ENCODE assay signal across 1 cellular context in the genomic region with DNA sequence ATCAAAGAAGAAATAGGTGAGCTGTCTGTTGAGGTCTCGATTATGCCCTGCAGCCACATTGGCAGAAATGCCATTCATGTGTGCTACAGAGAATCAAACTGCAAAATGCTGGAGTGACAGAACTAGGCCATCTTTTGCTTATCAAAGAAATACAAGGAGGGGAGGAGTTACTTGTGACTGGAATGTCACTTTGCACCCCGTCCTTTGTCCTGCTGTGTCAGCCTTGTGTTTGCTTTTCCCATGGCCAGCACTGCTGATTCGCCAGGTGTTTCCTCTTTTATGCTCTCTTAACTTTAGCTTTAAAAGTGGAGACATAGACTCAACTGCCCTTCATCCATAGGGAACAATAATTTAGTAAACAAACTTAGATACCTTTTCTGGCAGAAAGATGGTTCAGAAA.
TF ChIP-seq lines count a peak whose summit lies in the region.

No MANE protein-coding gene starts in this region.

TF ChIP-seq in HepG2, 621 proteins besides CTCF, POLR2A, EP300 and RAD21 (continued from another document):
- TF ChIP-seq, protein P1, sequence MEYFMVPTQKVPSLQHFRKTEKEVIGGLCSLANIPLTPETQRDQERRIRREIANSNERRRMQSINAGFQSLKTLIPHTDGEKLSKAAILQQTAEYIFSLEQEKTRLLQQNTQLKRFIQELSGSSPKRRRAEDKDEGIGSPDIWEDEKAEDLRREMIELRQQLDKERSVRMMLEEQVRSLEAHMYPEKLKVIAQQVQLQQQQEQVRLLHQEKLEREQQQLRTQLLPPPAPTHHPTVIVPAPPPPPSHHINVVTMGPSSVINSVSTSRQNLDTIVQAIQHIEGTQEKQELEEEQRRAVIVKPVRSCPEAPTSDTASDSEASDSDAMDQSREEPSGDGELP (IDR thresholded peaks at IDR 0.05; ENCODE audit: borderline replicate concordance, low read depth), result peak; percentile 56; the same call in 1 of the 2 replicates
